In genomic region chr19:4521170-4521887, GRCh38 we compare ENCODE assay signal across 1 cellular context.
TF ChIP-seq lines count a peak whose summit lies in the region.

No MANE protein-coding gene starts in this region.

TF ChIP-seq in HepG2, 621 proteins besides CTCF, POLR2A, EP300 and RAD21 (continued from another document):
- TF ChIP-seq ZNF224 (CRISPR knock-in tag; IDR thresholded peaks at IDR 0.05) = no peak
- TF ChIP-seq ZNF142 (CRISPR knock-in tag; IDR thresholded peaks at IDR 0.05) = no peak
- no peak; the same call in 1 of the 2 replicates for TF ChIP-seq HDAC1 (CRISPR knock-in tag; IDR thresholded peaks at IDR 0.05)
- no peak for TF ChIP-seq HNRNPLL (IDR thresholded peaks at IDR 0.05; ENCODE audit: low read depth, low read length, poor library complexity, severe bottlenecking)
- TF ChIP-seq ZNF230 (CRISPR knock-in tag; IDR thresholded peaks at IDR 0.05) = no peak
- TF ChIP-seq ZNF281 (CRISPR knock-in tag; IDR thresholded peaks at IDR 0.05; ENCODE audit: borderline replicate concordance) = peak; percentile 66; the same call in 1 of the 2 replicates
